11 cellular contexts compared by ENCODE assay signal in genomic region chr7:90320801-90321494, GRCh38. TPM values are rescaled to one million over a fixed set of nuclear protein-coding genes. Genes with fewer than 3 reads are reported as not detected.
A peak's percentile ranks its signal among the peaks of the same experiment; 100 is the strongest.
DNase-seq lines count a peak whose midpoint lies in the region; ATAC-seq, FAIRE-seq and TF ChIP-seq lines count a peak whose summit lies in the region.
"Had no signal": no experiment of that assay in that cellular context is flagged by ENCODE, and none has a peak within 500 bp of the region (broad histone marks: within the 10 kb centered on the region; RNA-seq: fewer than 3 reads in every experiment).

Gene FAM237B, minus strand, starts transcription at chr7:90321304. Its CDS starts 1,556 bp downstream, at chr7:90319748.

- peak; percentile 48 for ATAC-seq in body of pancreas
- ATAC-seq in stimulated activated naive CD8-positive, alpha-beta T cell treated with anti-CD3 and anti-CD28 coated beads, Interleukin-15, amount 100 ng/mL, for 72 hours = peak; percentile 68
- ATAC-seq in GM18858 (IDR thresholded peaks at IDR 0.05; ENCODE audit: unreplicated experiment) = no peak
- no peak for ATAC-seq in HG02884 (IDR thresholded peaks at IDR 0.05; ENCODE audit: unreplicated experiment)
- ATAC-seq in GM18861 (IDR thresholded peaks at IDR 0.05; ENCODE audit: unreplicated experiment) = no peak

- H3K27ac Mint-ChIP-seq in activated T-cell treated with anti-CD3 and anti-CD28 coated beads, Interleukin-2, amount 50 U/mL, for 24 hours = no peak within 1 kb of the TSS
- H3K27ac Mint-ChIP-seq in stimulated activated naive CD8-positive, alpha-beta T cell treated with anti-CD3 and anti-CD28 coated beads, Interleukin-15, amount 100 ng/mL, for 72 hours = no peak within 1 kb of the TSS

- DNase-seq in activated T-cell treated with anti-CD3 and anti-CD28 coated beads, Interleukin-2, amount 50 U/mL, for 24 hours = peak; percentile 33
- DNase-seq in activated T-cell treated with anti-CD3 and anti-CD28 coated beads, Interleukin-2, amount 50 U/mL, for 1 hour = no peak
- DNase-seq in body of pancreas = peak in 1 of 4 donors; percentile 18
- DNase-seq in kidney = peak; percentile 62
- no peak for DNase-seq in stimulated activated naive CD8-positive, alpha-beta T cell treated with anti-CD3 and anti-CD28 coated beads, Interleukin-15, amount 100 ng/mL, for 72 hours
- DNase-seq: DMS79 treated with DMSO at 0.1 percent for 48 hours had no signal

- peaks cover 11% of the 10 kb centered on the region for H3K4me1 Mint-ChIP-seq in activated T-cell treated with anti-CD3 and anti-CD28 coated beads, Interleukin-2, amount 50 U/mL, for 24 hours (ENCODE audit: low read depth)
- H3K4me1 Mint-ChIP-seq in stimulated activated naive CD8-positive, alpha-beta T cell treated with anti-CD3 and anti-CD28 coated beads, Interleukin-15, amount 100 ng/mL, for 72 hours = peaks cover 10% of the 10 kb centered on the region

- H3K36me3 ChIP-seq in body of pancreas (replicated peaks in 1 of 2; ENCODE audit: insufficient read depth in 1 of 2, low read depth in 2 of 2) (no peaks in the 10 kb centered on the region), kidney (ENCODE audit: control insufficient read depth in 1 of 2, insufficient read depth in 2 of 2, low read length in 2 of 2) (no peaks in the 10 kb centered on the region)

- 2 to 6% methylated on average over 20 to 61 of the region's 62 CpGs for WGBS in body of pancreas, 2 donors

- H3K4me1 ChIP-seq in body of pancreas (peaks cover 11% of the 10 kb centered on the region), kidney (ENCODE audit: control insufficient read depth in 1 of 2, insufficient read depth in 1 of 2, low read depth in 1 of 2, low read length in 2 of 2) (peaks cover 0 to 4% of the 10 kb centered on the region in 2 donors)

- H3K4me3 Mint-ChIP-seq in activated T-cell treated with anti-CD3 and anti-CD28 coated beads, Interleukin-2, amount 50 U/mL, for 24 hours = peak within 1 kb of the TSS; percentile 25
- peak within 1 kb of the TSS; percentile 35 to 63 for H3K4me3 Mint-ChIP-seq in stimulated activated naive CD8-positive, alpha-beta T cell treated with anti-CD3 and anti-CD28 coated beads, Interleukin-15, amount 100 ng/mL, for 72 hours

- H3K27me3 ChIP-seq in body of pancreas = peaks cover 0 to 23% of the 10 kb centered on the region in 2 donors

- no peak within 1 kb of the TSS for H3K9ac ChIP-seq in kidney (ENCODE audit: low read length in 2 of 2)

- TF ChIP-seq CTCF in body of pancreas (IDR thresholded peaks at IDR 0.05) (no peak), kidney (IDR thresholded peaks at IDR 0.05; ENCODE audit: borderline replicate concordance, extremely low read depth, insufficient read depth) (no peak)

- FAIRE-seq in kidney (lab: Jason Lieb, UNC) = no peak
- FAIRE-seq: frontal cortex, TTC549 had no signal

- no peak for TF ChIP-seq POLR2A in body of pancreas (IDR thresholded peaks at IDR 0.05)

- H3K27ac ChIP-seq in body of pancreas = no peak within 1 kb of the TSS
- H3K27ac ChIP-seq in kidney (ENCODE audit: low read depth in 2 of 2, low read length in 2 of 2) = no peak within 1 kb of the TSS

- no peak within 1 kb of the TSS for H3K4me3 ChIP-seq in body of pancreas
- H3K4me3 ChIP-seq in kidney (ENCODE audit: low read length in 2 of 2) = peak within 1 kb of the TSS in 1 of 2 donors; percentile 44

- H3K9me3 ChIP-seq in body of pancreas (no peaks in the 10 kb centered on the region), kidney (ENCODE audit: control insufficient read depth in 1 of 2, low read length in 2 of 2) (no peaks in the 10 kb centered on the region)

- H3K27me3 Mint-ChIP-seq in activated T-cell treated with anti-CD3 and anti-CD28 coated beads, Interleukin-2, amount 50 U/mL, for 24 hours = peaks cover 52% of the 10 kb centered on the region
- H3K27me3 Mint-ChIP-seq in stimulated activated naive CD8-positive, alpha-beta T cell treated with anti-CD3 and anti-CD28 coated beads, Interleukin-15, amount 100 ng/mL, for 72 hours = peaks cover 66% of the 10 kb centered on the region

- no peaks in the 10 kb centered on the region for H3K36me3 Mint-ChIP-seq in activated T-cell treated with anti-CD3 and anti-CD28 coated beads, Interleukin-2, amount 50 U/mL, for 24 hours (ENCODE audit: low read depth)

- intact Hi-C loops in body of pancreas (cut with DNase I) (no loop called here), kidney (cut with DNase I) (no loop called here)

- no peaks in the 10 kb centered on the region for H3K9me3 Mint-ChIP-seq in activated T-cell treated with anti-CD3 and anti-CD28 coated beads, Interleukin-2, amount 50 U/mL, for 24 hours
- no peaks in the 10 kb centered on the region for H3K9me3 Mint-ChIP-seq in stimulated activated naive CD8-positive, alpha-beta T cell treated with anti-CD3 and anti-CD28 coated beads, Interleukin-15, amount 100 ng/mL, for 72 hours

RNA-seq across cellular contexts. Expression of gene FAM237B, which starts in this region (rescaled TPM):
- total RNA-seq in body of pancreas = not detected
- total RNA-seq in kidney = not detected
- not detected for polyA plus RNA-seq in kidney (ENCODE audit: insufficient read depth, low read depth, low replicate concordance)

Comparison
In these comparisons a context has a peak if more than half of its experiments do, and no peak if none do; other contexts are left out.
1. Peak in ATAC-seq in body of pancreas; RNA of the gene not detected or under 1 TPM.
2. Peak in DNase-seq in kidney; RNA of the gene not detected or under 1 TPM.